9 cellular contexts compared by ENCODE assay signal in the genomic region with DNA sequence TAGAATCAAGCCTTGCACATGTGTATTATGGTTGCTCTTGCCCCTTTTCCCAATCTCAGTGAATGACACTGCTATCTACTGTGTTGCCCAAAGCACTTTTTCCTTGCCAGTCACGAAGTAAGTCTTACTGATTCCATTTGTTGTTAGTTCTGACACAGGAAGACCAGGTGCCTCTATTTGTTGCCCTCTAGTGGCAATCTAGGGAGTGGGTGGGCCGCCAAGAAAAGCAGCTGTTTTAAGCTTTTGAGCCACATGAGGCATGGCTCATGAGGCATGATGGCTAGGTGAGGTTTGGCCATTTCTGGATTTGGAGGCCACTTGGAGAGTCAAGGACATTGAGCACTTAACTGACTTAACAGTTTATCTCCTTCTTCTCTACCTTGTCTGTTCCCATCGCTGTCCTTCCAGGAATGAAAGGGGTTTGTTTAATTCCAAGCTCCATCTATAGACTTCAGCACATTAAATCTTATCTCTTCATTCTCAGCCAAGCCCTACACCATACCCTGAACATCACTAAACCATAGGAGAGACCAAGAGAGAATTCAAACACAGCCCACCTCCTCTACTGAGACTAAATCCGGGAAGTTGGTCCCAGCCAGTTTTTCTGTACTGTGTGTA.
DNase-seq lines count a peak whose midpoint lies in the region; ATAC-seq and TF ChIP-seq lines count a peak whose summit lies in the region.
"Had no signal": no experiment of that assay in that cellular context is flagged by ENCODE, and none has a peak within 500 bp of the region (broad histone marks: within the 10 kb centered on the region; RNA-seq: fewer than 3 reads in every experiment).

No MANE protein-coding gene starts in this region.

- TF ChIP-seq POLR2A in erythroblast (IDR thresholded peaks at IDR 0.05; ENCODE audit: low read length) = no peak

- H3K9me3 ChIP-seq in osteoblast (ENCODE audit: low read depth, low read length) = no peaks in the 10 kb centered on the region
- H3K9me3 ChIP-seq: neutrophil had no signal

- TF ChIP-seq CTCF in GM13976 (IDR thresholded peaks at IDR 0.05; ENCODE audit: borderline replicate concordance, control extremely low read depth, extremely low read depth, insufficient read depth, missing control alignments) (peak; percentile 74), osteoblast (IDR thresholded peaks at IDR 0.05; ENCODE audit: extremely low read depth, low read depth, low read length) (peak; percentile 69)

- ATAC-seq in activated CD8-positive, alpha-beta T cell treated with anti-CD3 and anti-CD28 coated beads, Interleukin-2, amount 10 ng/mL, durations not matched to agents 7 days and 5 days = peak; percentile 85

- H3K36me3 Mint-ChIP-seq in activated CD8-positive, alpha-beta T cell treated with anti-CD3 and anti-CD28 coated beads, Interleukin-2, amount 10 ng/mL, durations not matched to agents 7 days and 5 days (ENCODE audit: low read depth) = no peaks in the 10 kb centered on the region

- H3K9me3 Mint-ChIP-seq in activated CD8-positive, alpha-beta T cell treated with anti-CD3 and anti-CD28 coated beads, Interleukin-2, amount 10 ng/mL, durations not matched to agents 7 days and 5 days (ENCODE audit: insufficient read depth) = no peaks in the 10 kb centered on the region

- H3K79me2 ChIP-seq in osteoblast (ENCODE audit: insufficient read depth, low read length) = no peaks in the 10 kb centered on the region

- H3K27me3 ChIP-seq in osteoblast (ENCODE audit: insufficient read depth, low read length) = no peaks in the 10 kb centered on the region

- no peaks in the 10 kb centered on the region for H4K20me1 ChIP-seq in osteoblast (ENCODE audit: insufficient read depth, low read length)

- POLR2A ChIA-PET in activated CD8-positive, alpha-beta T cell treated with anti-CD3 and anti-CD28 coated beads, Interleukin-2, amount 10 ng/mL, durations not matched to agents 7 days and 5 days (lab: Charles Lee) = no interaction called here

- no peaks in the 10 kb centered on the region for H3K4me1 ChIP-seq in osteoblast (ENCODE audit: insufficient read depth, low read length)

- no peak overlapping the region for H3K4me2 ChIP-seq in osteoblast (ENCODE audit: insufficient read depth, low read length)

- H3K36me3 ChIP-seq in osteoblast (ENCODE audit: insufficient read depth, low read length) = no peaks in the 10 kb centered on the region
- H3K36me3 ChIP-seq: neutrophil had no signal

- no peak overlapping the region for H3K27ac Mint-ChIP-seq in activated CD8-positive, alpha-beta T cell treated with anti-CD3 and anti-CD28 coated beads, Interleukin-2, amount 10 ng/mL, durations not matched to agents 7 days and 5 days

- peak; percentile 48 for DNase-seq in AG08396 (ENCODE audit: low spot score)
- DNase-seq in GM13976 (ENCODE audit: low spot score) = peak; percentile 37
- DNase-seq in NCI-H524 (lab: John Stamatoyannopoulos, UW) = peak; percentile 50 to 81
- peak; percentile 68 for DNase-seq in activated CD8-positive, alpha-beta T cell treated with anti-CD3 and anti-CD28 coated beads, Interleukin-2, amount 10 ng/mL, durations not matched to agents 7 days and 5 days
- DNase-seq in erythroblast (lab: John Stamatoyannopoulos, UW) = peak; percentile 53 to 61
- DNase-seq in osteoblast (ENCODE audit: insufficient read length, low spot score, missing footprints) = peak; percentile 35
- no peak for DNase-seq in GM19238 (ENCODE audit: insufficient read length, low spot score)
- no peak for DNase-seq in cerebellar nuclear complex (lab: John Stamatoyannopoulos, UW)

- no peak overlapping the region for H3K4me3 Mint-ChIP-seq in activated CD8-positive, alpha-beta T cell treated with anti-CD3 and anti-CD28 coated beads, Interleukin-2, amount 10 ng/mL, durations not matched to agents 7 days and 5 days

- H3K4me3 ChIP-seq in osteoblast (ENCODE audit: insufficient read depth, low read length) = no peak overlapping the region

- no peak overlapping the region for H2AFZ ChIP-seq in osteoblast (ENCODE audit: low read length)

- H3K4me1 Mint-ChIP-seq in activated CD8-positive, alpha-beta T cell treated with anti-CD3 and anti-CD28 coated beads, Interleukin-2, amount 10 ng/mL, durations not matched to agents 7 days and 5 days (ENCODE audit: low read depth) = no peaks in the 10 kb centered on the region

- in situ Hi-C loops in GM13976 (cut with MboI; ENCODE audit: low sequenced_read_pairs, unreplicated experiment) = loop anchor here (25.0 kb wide), 1 partner anchor 478 kb away; the partner anchor contains the start of gene ADPGK

- no peak overlapping the region for H3K27ac ChIP-seq in osteoblast (ENCODE audit: low read depth, low read length)
- H3K27ac ChIP-seq: neutrophil had no signal

- peaks cover 2% of the 10 kb centered on the region for H3K27me3 Mint-ChIP-seq in activated CD8-positive, alpha-beta T cell treated with anti-CD3 and anti-CD28 coated beads, Interleukin-2, amount 10 ng/mL, durations not matched to agents 7 days and 5 days (ENCODE audit: low read depth)

- CTCF ChIA-PET in activated CD8-positive, alpha-beta T cell treated with anti-CD3 and anti-CD28 coated beads, Interleukin-2, amount 10 ng/mL, durations not matched to agents 7 days and 5 days (lab: Charles Lee) = interaction anchor here (0.5 to 5.6 kb wide), 24 partner anchors 9 to 1158 kb away, joined by 3 to 100 read pairs (median 5); no protein-coding TSS in a partner anchor

Comparison
In these comparisons a context has a peak if more than half of its experiments do, and no peak if none do; other contexts are left out.
1. DNase-seq: peak in AG08396 (single experiment), GM13976 (single experiment), NCI-H524 (2 of 2), activated CD8-positive, alpha-beta T cell treated with anti-CD3 and anti-CD28 coated beads, Interleukin-2, amount 10 ng/mL, durations not matched to agents 7 days and 5 days (single experiment), erythroblast (2 of 2) and osteoblast (single experiment); none in GM19238 (single experiment) and cerebellar nuclear complex (0 of 2).